ENCODE assay signal across 8 cellular contexts in genomic region chr7:16421333-16422099, GRCh38. TPM values are rescaled to one million over a fixed set of nuclear protein-coding genes. Genes with fewer than 3 reads are reported as not detected.
DNase-seq lines count a peak whose midpoint lies in the region; ATAC-seq and TF ChIP-seq lines count a peak whose summit lies in the region.

Gene CRPPA, minus strand, starts transcription at chr7:16421538. Its CDS starts 216 bp downstream, at chr7:16421322.

- no peaks in the 10 kb centered on the region for H3K9me2 ChIP-seq in PC-9 (ENCODE audit: insufficient read depth)

- TF ChIP-seq POLR2A in uterus (IDR thresholded peaks at IDR 0.05), result no peak

- H3K27ac Mint-ChIP-seq in activated naive CD4-positive, alpha-beta T cell treated with anti-CD3 and anti-CD28 coated beads, Interleukin-2, amount 10 ng/mL, durations not matched to agents 7 days and 5 days, result peak within 1 kb of the TSS; percentile 95

- POLR2A ChIA-PET in PC-9 (lab: Charles Lee; ENCODE audit: unreplicated experiment), result interaction anchor here (0.5 to 2.8 kb wide), 10 partner anchors 33 to 1352 kb away, joined by 3 to 39 read pairs (median 6); no protein-coding TSS in a partner anchor

- H3F3A ChIP-seq in PC-9 (ENCODE audit: insufficient read depth, low read depth), result peaks cover 44% of the 10 kb centered on the region

- intact Hi-C loops in PC-9 (cut with micrococcal nuclease; ENCODE audit: unreplicated experiment), result loop anchor here (2.0 to 5.0 kb wide), 3 partner anchors 143 to 496 kb away; partner anchors contain the start of genes ANKMY2 and BZW2
- intact Hi-C loops in uterus (cut with DNase I; ENCODE audit: low total_unique reads), result no loop called here

- peak within 1 kb of the TSS; percentile 79 for H3K4me3 Mint-ChIP-seq in activated naive CD4-positive, alpha-beta T cell treated with anti-CD3 and anti-CD28 coated beads, Interleukin-2, amount 10 ng/mL, durations not matched to agents 7 days and 5 days

- H3K4me3 ChIP-seq in ACC112 (ENCODE audit: low read depth, low read length) (peak within 1 kb of the TSS; percentile 88), PC-9 (peak within 1 kb of the TSS; percentile 68), uterus (peak within 1 kb of the TSS; percentile 44 to 57)

- H3K9me3 Mint-ChIP-seq in activated naive CD4-positive, alpha-beta T cell treated with anti-CD3 and anti-CD28 coated beads, Interleukin-2, amount 10 ng/mL, durations not matched to agents 7 days and 5 days, result peaks cover 7% of the 10 kb centered on the region

- ATAC-seq in GM18870 (IDR thresholded peaks at IDR 0.05; ENCODE audit: unreplicated experiment) (peak; percentile 28), HG03097 (IDR thresholded peaks at IDR 0.05; ENCODE audit: low FRiP score, unreplicated experiment) (peak; percentile 35)

- H3K4me2 ChIP-seq in PC-9, result peak within 1 kb of the TSS; percentile 90

- no TSS peak for BruUV-seq in PC-9 (replicated peaks; lab: Mats Ljungman, UMichigan)

- peaks cover 2% of the 10 kb centered on the region for H3K36me3 Mint-ChIP-seq in activated naive CD4-positive, alpha-beta T cell treated with anti-CD3 and anti-CD28 coated beads, Interleukin-2, amount 10 ng/mL, durations not matched to agents 7 days and 5 days

- H3K36me3 ChIP-seq in ACC112 (ENCODE audit: insufficient read depth, low read length) (no peaks in the 10 kb centered on the region), PC-9 (ENCODE audit: low read depth) (no peaks in the 10 kb centered on the region), uterus (no peaks in the 10 kb centered on the region)

- CTCF ChIA-PET in PC-9 (lab: Charles Lee), result interaction anchor here (0.6 to 1.8 kb wide), 3 partner anchors 143 to 298 kb away, joined by 4 to 6 read pairs (median 4); no protein-coding TSS in a partner anchor
- CTCF ChIA-PET in activated naive CD4-positive, alpha-beta T cell treated with anti-CD3 and anti-CD28 coated beads, Interleukin-2, amount 10 ng/mL, durations not matched to agents 7 days and 5 days (lab: Charles Lee), result interaction anchor here (1.2 to 2.4 kb wide), 3 partner anchors 10 to 143 kb away, joined by 3 to 12 read pairs (median 8); no protein-coding TSS in a partner anchor

- no peaks in the 10 kb centered on the region for H3K27me3 Mint-ChIP-seq in activated naive CD4-positive, alpha-beta T cell treated with anti-CD3 and anti-CD28 coated beads, Interleukin-2, amount 10 ng/mL, durations not matched to agents 7 days and 5 days

- H3K27me3 ChIP-seq in ACC112 (ENCODE audit: insufficient read depth, low read length) (no peaks in the 10 kb centered on the region), PC-9 (ENCODE audit: insufficient read depth, low read depth) (no peaks in the 10 kb centered on the region), uterus (no peaks in the 10 kb centered on the region)

- H3K9me3 ChIP-seq in PC-9 (ENCODE audit: insufficient read depth, low read depth) (0 out of 2 replicates have a peak, but pooled peaks cover 11% of the 10 kb centered on the region), uterus (no peaks in the 10 kb centered on the region)

- DNase-seq in PC-9 (peak; percentile 56 to 81), glomerular visceral epithelial cell (ENCODE audit: extremely low spot score) (peak; percentile 39), occipital lobe (lab: John Stamatoyannopoulos, UW) (peak; percentile 52), uterus (peak in 1 of 2 donors; percentile 37)
- peak; percentile 50 for DNase-seq in activated naive CD4-positive, alpha-beta T cell treated with anti-CD3 and anti-CD28 coated beads, Interleukin-2, amount 10 ng/mL, durations not matched to agents 7 days and 5 days

- 0 out of 2 replicates have a peak, but pooled peaks have one; percentile 15 for TF ChIP-seq CTCF in PC-9 (conservative IDR thresholded peaks at IDR 0.05)
- no peak for TF ChIP-seq CTCF in uterus (IDR thresholded peaks at IDR 0.05)

- H3K27ac ChIP-seq in ACC112 (ENCODE audit: low read depth, low read length), result peak within 1 kb of the TSS; percentile 90
- peak within 1 kb of the TSS; percentile 89 for H3K27ac ChIP-seq in PC-9
- peak within 1 kb of the TSS; percentile 95 to 99 for H3K27ac ChIP-seq in uterus

- H3K4me1 ChIP-seq in ACC112 (ENCODE audit: control insufficient read depth, insufficient read depth, low read length, unreplicated experiment) (peaks cover 22% of the 10 kb centered on the region), PC-9 (replicated peaks; ENCODE audit: insufficient read depth) (peaks cover 49% of the 10 kb centered on the region), uterus (no peaks in the 10 kb centered on the region)

- peaks cover 31% of the 10 kb centered on the region for H3K4me1 Mint-ChIP-seq in activated naive CD4-positive, alpha-beta T cell treated with anti-CD3 and anti-CD28 coated beads, Interleukin-2, amount 10 ng/mL, durations not matched to agents 7 days and 5 days

- H2AFZ ChIP-seq in ACC112 (ENCODE audit: low read length, unreplicated experiment) (peak within 1 kb of the TSS; percentile 96), PC-9 (peak within 1 kb of the TSS; percentile 85)

- H3K79me2 ChIP-seq in ACC112 (ENCODE audit: control insufficient read depth, insufficient read depth, low read length, unreplicated experiment), result no peaks in the 10 kb centered on the region
- no peaks in the 10 kb centered on the region; the same call in none of the 2 replicates for H3K79me2 ChIP-seq in PC-9 (ENCODE audit: low read depth)

- H4K20me1 ChIP-seq in PC-9 (ENCODE audit: insufficient read depth), result no peaks in the 10 kb centered on the region

RNA-seq across cellular contexts. Expression of gene CRPPA, which starts in this region (rescaled TPM):
- 8.0 and 9.2 TPM in 2 replicates for total RNA-seq in PC-9 (2021)
- 9.5 TPM for total RNA-seq in occipital lobe
- total RNA-seq in uterus, result 1 to 10 TPM in 3 of 4 donors, under 1 TPM in 1; 0.29 to 8.6 (median 3.5) TPM
